Comparison of ENCODE assay signal across 1 cellular context in genomic region chr9:133597316-133597957, GRCh38.
TF ChIP-seq lines count a peak whose summit lies in the region.

No MANE protein-coding gene starts in this region.

TF ChIP-seq in GM23338, 12 proteins besides CTCF, POLR2A, EP300 and RAD21 (continued from another document):
- TF ChIP-seq ZNF462 (CRISPR knock-in tag; IDR thresholded peaks at IDR 0.05): no peak
- TF ChIP-seq JUNB (IDR thresholded peaks at IDR 0.05; ENCODE audit: unreplicated experiment): no peak
- TF ChIP-seq STAT1 (IDR thresholded peaks at IDR 0.05; ENCODE audit: unreplicated experiment): no peak
- TF ChIP-seq EZH2 (IDR thresholded peaks at IDR 0.05; ENCODE audit: low read depth, unreplicated experiment): no peak
- TF ChIP-seq EZH2phosphoT487 (IDR thresholded peaks at IDR 0.05; ENCODE audit: unreplicated experiment): no peak
- TF ChIP-seq NANOG (IDR thresholded peaks at IDR 0.05; ENCODE audit: borderline replicate concordance): no peak
- TF ChIP-seq POLR2AphosphoS5 (IDR thresholded peaks at IDR 0.05; ENCODE audit: low read depth): no peak
- no peak for TF ChIP-seq CREB1 (CRISPR knock-in tag; IDR thresholded peaks at IDR 0.05; ENCODE audit: low read depth)
- no peak for TF ChIP-seq ZNF114 (CRISPR knock-in tag; IDR thresholded peaks at IDR 0.05)
- no peak for TF ChIP-seq ZNF331 (CRISPR knock-in tag; IDR thresholded peaks at IDR 0.05; ENCODE audit: low read depth)
